14 cellular contexts compared by ENCODE assay signal in genomic region chr1:31689821-31690220, GRCh38. TPM values are rescaled to one million over a fixed set of nuclear protein-coding genes. Genes with fewer than 3 reads are reported as not detected.
DNase-seq lines count a peak whose midpoint lies in the region; TF ChIP-seq lines count a peak whose summit lies in the region.
"Had no signal": no experiment of that assay in that cellular context is flagged by ENCODE, and none has a peak within 500 bp of the region (broad histone marks: within the 10 kb centered on the region; RNA-seq: fewer than 3 reads in every experiment).

No MANE protein-coding gene starts in this region.

- peak overlapping the region; percentile 68 for H3K4me2 ChIP-seq in GM23248 (ENCODE audit: unreplicated experiment)
- H3K4me2 ChIP-seq in fibroblast of lung (ENCODE audit: extremely low read depth, insufficient read depth, low read length) = peak overlapping the region; percentile 34

- H3K36me3 ChIP-seq in GM23248 (ENCODE audit: low read depth) (peaks cover 22% of the 10 kb centered on the region), SJSA1 (peaks cover 95% of the 10 kb centered on the region), fibroblast of lung (ENCODE audit: control insufficient read depth, insufficient read depth, low read length) (peaks cover 37% of the 10 kb centered on the region)

- no peaks in the 10 kb centered on the region for H3F3A ChIP-seq in GM23248 (ENCODE audit: insufficient read depth)

- H3K4me3 ChIP-seq in GM23248 = no peak overlapping the region
- no peak overlapping the region for H3K4me3 ChIP-seq in SJSA1
- H3K4me3 ChIP-seq in fibroblast of lung (replicated peaks in 1 of 4; ENCODE audit: control extremely low read depth in 1 of 4, insufficient read depth in 1 of 4, low read depth in 3 of 4, low read length in 4 of 4) = no peak overlapping the region

- no peaks in the 10 kb centered on the region for H4K20me1 ChIP-seq in GM23248 (ENCODE audit: insufficient read depth)
- H4K20me1 ChIP-seq in fibroblast of lung (ENCODE audit: control insufficient read depth, extremely low read depth, insufficient read depth, low read length) = no peaks in the 10 kb centered on the region

- H3K79me2 ChIP-seq in GM23248 (ENCODE audit: insufficient read depth) = no peaks in the 10 kb centered on the region
- H3K79me2 ChIP-seq in fibroblast of lung (ENCODE audit: control insufficient read depth, insufficient read depth, low read length) = no peaks in the 10 kb centered on the region

- WGBS in GM23248 (ENCODE audit: low coverage in 1 of 2, low lambda C conversion rate in 2 of 2, missing lambda C conversion rate in 2 of 2), 2 experiments = 10 to 11% methylated on average over 5 of the region's 5 CpGs

- H3K27me3 ChIP-seq in GM23248 (replicated peaks; ENCODE audit: insufficient read depth) = no peaks in the 10 kb centered on the region
- H3K27me3 ChIP-seq in SJSA1 (replicated peaks) = no peaks in the 10 kb centered on the region
- no peaks in the 10 kb centered on the region for H3K27me3 ChIP-seq in fibroblast of lung (ENCODE audit: control insufficient read depth, insufficient read depth, low read length)

- TF ChIP-seq CTCF in fibroblast of lung (conservative IDR thresholded peaks at IDR 0.05 in 1 of 2, IDR thresholded peaks at IDR 0.05 in 1 of 2; ENCODE audit: low read depth in 1 of 2, low read length in 2 of 2) = no peak

- DNase-seq in GM23248 = peak; percentile 98
- peak; percentile 92 to 97 for DNase-seq in SJSA1 (ENCODE audit: low read depth in 1 of 2, low spot score in 2 of 2)
- DNase-seq in fibroblast of lung (ENCODE audit: low read depth in 2 of 2) = peak; percentile 88 to 99
- DNase-seq in renal cortical epithelial cell (ENCODE audit: low read depth) = peak; percentile 94
- DNase-seq in activated T-cell treated with anti-CD3 and anti-CD28 coated beads for 4 hours = no peak
- DNase-seq in ureter (ENCODE audit: low spot score) = no peak
- no peak for DNase-seq in DMS53 treated with DMSO at 0.1 percent for 48 hours (lab: John Stamatoyannopoulos, UW; ENCODE audit: unreplicated experiment)
- DNase-seq in DMS 273 treated with DMSO at 0.1 percent for 48 hours (lab: John Stamatoyannopoulos, UW) = no peak
- DNase-seq: activated CD4-positive, alpha-beta T cell treated with anti-CD3 and anti-CD28 coated beads, Interleukin-2, amount 50 U/mL, for 4 hours; activated naive CD8-positive, alpha-beta T cell treated with anti-CD3 and anti-CD28 coated beads, Interleukin-2, amount 10 ng/mL, durations not matched to agents 7 days and 5 days; midbrain; NCI-H1694; stimulated activated CD4-positive, alpha-beta T cell treated with anti-CD3 and anti-CD28 coated beads, Interleukin-15, amount 100 ng/mL, for 24 hours; stimulated activated naive CD4-positive, alpha-beta T cell treated with Interleukin-2 at 50 U/mL for 16 hours had no signal

- peak overlapping the region; percentile 77 for H3K27ac ChIP-seq in GM23248
- peak overlapping the region; percentile 98 for H3K27ac ChIP-seq in SJSA1
- peak overlapping the region; percentile 79 for H3K27ac ChIP-seq in fibroblast of lung (ENCODE audit: insufficient read depth, low read length)

- H2AFZ ChIP-seq in GM23248 = no peak overlapping the region
- no peak overlapping the region for H2AFZ ChIP-seq in fibroblast of lung (ENCODE audit: low read length)

- in situ Hi-C loops in GM23248 (cut with MboI) = no loop called here

- no peaks in the 10 kb centered on the region for H3K9me2 ChIP-seq in GM23248 (ENCODE audit: insufficient read depth)

- H3K9ac ChIP-seq in GM23248 = peak overlapping the region; percentile 48; the same call in 1 of the 2 replicates
- H3K9ac ChIP-seq in fibroblast of lung (ENCODE audit: insufficient read depth, low read length) = no peak overlapping the region

- peaks cover 18% of the 10 kb centered on the region for H3K4me1 ChIP-seq in GM23248 (ENCODE audit: insufficient read depth)
- peaks cover 68% of the 10 kb centered on the region for H3K4me1 ChIP-seq in SJSA1 (replicated peaks)
- H3K4me1 ChIP-seq in fibroblast of lung (ENCODE audit: control insufficient read depth, extremely low read depth, insufficient read depth, low read length) = peaks cover 19% of the 10 kb centered on the region

- no peaks in the 10 kb centered on the region for H3K9me3 ChIP-seq in GM23248 (ENCODE audit: low read depth)
- no peaks in the 10 kb centered on the region for H3K9me3 ChIP-seq in SJSA1 (replicated peaks)
- no peaks in the 10 kb centered on the region for H3K9me3 ChIP-seq in fibroblast of lung (ENCODE audit: control insufficient read depth, insufficient read depth, low read depth, low read length)

RNA-seq across cellular contexts. Expression of gene COL16A1, which starts 14.0 kb away (rescaled TPM):
- 234 and 247 TPM in 2 replicates for total RNA-seq in GM23248 (2014; rRNA removed; shearing (Covaris generic))
- polyA plus RNA-seq in GM23248 (2016; fragmentation: Nextera tagmentation; extraction: Ambion mirVana) (67.3 and 68.7 TPM in 2 replicates), fibroblast of lung (20.9 and 21.0 TPM in 2 replicates)
- total RNA-seq in SJSA1 (2014; rRNA removed; shearing (Covaris generic)) = 365 and 404 TPM in 2 replicates
- total RNA-seq in fibroblast of lung (80.3 and 150 TPM in 2 replicates), renal cortical epithelial cell (14.5 and 14.8 TPM in 2 replicates), ureter (110 TPM)
- polyA plus RNA-seq in fibroblast of lung (2012) = 57.9 and 61.9 TPM in 2 replicates
- 42.9 and 69.1 TPM in 2 replicates for polyA minus RNA-seq in fibroblast of lung (ENCODE audit: low replicate concordance)

RNA-seq across cellular contexts. Expression of gene PEF1, which starts 45.1 kb away (rescaled TPM):
- 97.5 and 131 TPM in 2 replicates for total RNA-seq in GM23248 (2014; rRNA removed; shearing (Covaris generic))
- 71.3 and 77.8 TPM in 2 replicates for polyA plus RNA-seq in GM23248 (2016; fragmentation: Nextera tagmentation; extraction: Ambion mirVana)
- 68.6 and 76.2 TPM in 2 replicates for total RNA-seq in SJSA1 (2014; rRNA removed; shearing (Covaris generic))
- 72.2 and 78.1 TPM in 2 replicates for total RNA-seq in fibroblast of lung
- 72.9 and 85.3 TPM in 2 replicates for polyA plus RNA-seq in fibroblast of lung
- 62.2 and 73.8 TPM in 2 replicates for polyA plus RNA-seq in fibroblast of lung (2012)
- polyA minus RNA-seq in fibroblast of lung (ENCODE audit: low replicate concordance) = 164 and 206 TPM in 2 replicates
- 80.4 and 121 TPM in 2 replicates for total RNA-seq in renal cortical epithelial cell
- 76.9 TPM for total RNA-seq in ureter

Comparison
In these comparisons a context has a peak if more than half of its experiments do, and no peak if none do; other contexts are left out.
1. DNase-seq: peak in GM23248 (single experiment), SJSA1 (2 of 2), fibroblast of lung (2 of 2) and renal cortical epithelial cell (single experiment); none in activated T-cell treated with anti-CD3 and anti-CD28 coated beads for 4 hours (single experiment), ureter (single experiment), DMS53 treated with DMSO at 0.1 percent for 48 hours (single experiment) and DMS 273 treated with DMSO at 0.1 percent for 48 hours (single experiment).
2. Peak in every context shown above with its lines, with median percentiles within 50 percentile points of each other: H3K27ac ChIP-seq.